ENCODE assay signal across 23 cellular contexts in the genomic region with DNA sequence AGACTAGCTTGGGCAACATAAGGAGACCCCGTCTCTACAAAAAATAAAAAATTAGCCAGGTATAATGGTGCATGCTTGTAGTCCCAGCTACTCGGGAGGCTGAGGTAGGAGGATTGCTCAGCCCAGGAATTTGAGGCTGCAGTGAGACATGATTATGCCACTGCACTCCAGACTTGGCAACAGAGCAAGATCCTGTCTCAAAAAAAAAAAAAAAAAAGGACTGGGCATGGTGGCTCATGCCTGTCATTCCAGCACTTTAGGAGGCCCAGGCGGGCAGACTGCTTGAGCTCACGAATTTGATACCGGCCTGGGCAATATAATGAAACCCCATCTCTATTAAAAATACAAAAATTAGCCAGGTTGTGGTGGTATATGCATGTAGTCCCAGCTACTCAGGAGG.
"Had no signal": no experiment of that assay in that cellular context is flagged by ENCODE, and none has a peak within 500 bp of the region (broad histone marks: within the 10 kb centered on the region; RNA-seq: fewer than 3 reads in every experiment).

No MANE protein-coding gene starts in this region.

- H3K27me3 Mint-ChIP-seq: type B pancreatic cell had no signal

- H3K27ac ChIP-seq: epithelial cell of prostate, esophagus muscularis mucosa, gastrocnemius medialis, heart right ventricle, psoas muscle, right lobe of liver, suprapubic skin, thyroid gland, uterus had no signal

- FAIRE-seq: islet of Langerhans had no signal

- H3K36me3 ChIP-seq: esophagus muscularis mucosa, gastrocnemius medialis, heart right ventricle, suprapubic skin, thyroid gland, uterus had no signal

- H3K36me3 Mint-ChIP-seq: naive thymus-derived CD4-positive, alpha-beta T cell had no signal

- H3K4me1 Mint-ChIP-seq: nephron progenitor cell had no signal

- H3K27me3 ChIP-seq: esophagus muscularis mucosa, gastrocnemius medialis, heart right ventricle, right lobe of liver, suprapubic skin, thyroid gland, uterus had no signal

- H3K9me3 Mint-ChIP-seq: dendritic cell treated with granulocyte-macrophage colony-stimulating factor and Interleukin-4, amounts not matched to agents 40 ng/mL and 50 ng/mL, for 4 days; effector memory CD8-positive, alpha-beta T cell; naive thymus-derived CD4-positive, alpha-beta T cell; nephron progenitor cell; stimulated activated effector memory CD8-positive, alpha-beta T cell treated with anti-CD3 and anti-CD28 coated beads, Interleukin-12 subunit alpha, Interleukin-12 subunit beta, amount 100 ng/mL, for 72 hours; type B pancreatic cell had no signal

- H3K9me3 ChIP-seq: esophagus muscularis mucosa, gastrocnemius medialis, heart right ventricle, psoas muscle, right lobe of liver, suprapubic skin, thyroid gland, uterus had no signal

- ATAC-seq: effector memory CD8-positive, alpha-beta T cell; gastrocnemius medialis; left lobe of liver; naive thymus-derived CD4-positive, alpha-beta T cell; psoas muscle; right lobe of liver; stimulated activated effector memory CD8-positive, alpha-beta T cell treated with anti-CD3 and anti-CD28 coated beads, Interleukin-12 subunit alpha, Interleukin-12 subunit beta, amount 100 ng/mL, for 72 hours; stimulated activated naive CD8-positive, alpha-beta T cell treated with anti-CD3 and anti-CD28 coated beads, Interleukin-15, Interleukin-2, amounts not matched to agents 100 U/mL and 50 U/mL, for 24 hours had no signal

- H3K4me3 ChIP-seq: esophagus muscularis mucosa, gastrocnemius medialis, heart right ventricle, psoas muscle, right lobe of liver, suprapubic skin, thyroid gland, uterus had no signal

- H3K4me3 Mint-ChIP-seq: dendritic cell treated with granulocyte-macrophage colony-stimulating factor and Interleukin-4, amounts not matched to agents 40 ng/mL and 50 ng/mL, for 4 days; effector memory CD8-positive, alpha-beta T cell; naive thymus-derived CD4-positive, alpha-beta T cell; nephron progenitor cell; stimulated activated effector memory CD8-positive, alpha-beta T cell treated with anti-CD3 and anti-CD28 coated beads, Interleukin-12 subunit alpha, Interleukin-12 subunit beta, amount 100 ng/mL, for 72 hours; type B pancreatic cell had no signal

- H3K27ac Mint-ChIP-seq: dendritic cell treated with granulocyte-macrophage colony-stimulating factor and Interleukin-4, amounts not matched to agents 40 ng/mL and 50 ng/mL, for 4 days; effector memory CD8-positive, alpha-beta T cell; naive thymus-derived CD4-positive, alpha-beta T cell; nephron progenitor cell; stimulated activated effector memory CD8-positive, alpha-beta T cell treated with anti-CD3 and anti-CD28 coated beads, Interleukin-12 subunit alpha, Interleukin-12 subunit beta, amount 100 ng/mL, for 72 hours; type B pancreatic cell had no signal

- DNase-seq: effector memory CD8-positive, alpha-beta T cell; gastrocnemius medialis; heart right ventricle; hypothalamus; kidney glomerular epithelial cell; naive thymus-derived CD4-positive, alpha-beta T cell; nephron progenitor cell; psoas muscle; retina; right lobe of liver; stimulated activated CD4-positive, alpha-beta T cell treated with anti-CD3 and anti-CD28 coated beads, Interleukin-4, amount 100 ng/mL, for 1 hour; stimulated activated CD8-positive, alpha-beta memory T cell treated with anti-CD3 and anti-CD28 coated beads, Interleukin-4, amount 100 ng/mL, for 48 hours; stimulated activated naive CD8-positive, alpha-beta T cell treated with anti-CD3 and anti-CD28 coated beads, Interleukin-15, Interleukin-2, amounts not matched to agents 100 U/mL and 50 U/mL, for 24 hours; thyroid gland; uterus had no signal
